ENCODE assay signal across 1 cellular context in the genomic region with DNA sequence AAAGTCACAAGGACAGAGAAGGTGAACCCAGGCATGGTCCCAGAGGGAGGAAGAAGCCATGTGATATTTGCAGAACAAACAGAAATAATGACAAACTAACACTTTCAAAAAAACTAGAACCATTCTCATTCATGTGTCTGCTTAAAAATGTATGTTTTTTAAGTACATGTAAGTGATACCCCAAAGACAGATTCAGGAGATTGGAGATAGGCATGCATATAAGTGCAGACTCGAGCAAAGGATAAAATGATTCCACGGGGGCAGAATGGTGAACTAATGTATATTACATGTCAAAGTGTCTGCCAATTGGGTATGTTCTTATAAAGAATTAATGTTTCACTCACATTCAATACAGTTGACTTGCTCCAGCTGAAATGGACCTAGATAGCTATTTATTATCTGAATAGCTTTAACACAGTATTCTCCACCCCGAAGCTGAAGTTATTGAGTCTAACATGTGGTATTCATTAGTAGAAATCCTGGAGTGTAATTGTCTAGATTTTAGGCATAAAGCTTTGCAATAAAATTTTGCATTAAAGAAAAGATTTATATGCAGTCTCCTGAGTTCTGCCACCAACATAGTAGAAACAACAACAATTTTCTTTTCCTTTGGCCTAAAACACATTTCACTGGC.
TF ChIP-seq lines count a peak whose summit lies in the region.

No MANE protein-coding gene starts in this region.

TF ChIP-seq in H1, 55 proteins besides CTCF, POLR2A, EP300 and RAD21:
- TF ChIP-seq CHD7 (IDR thresholded peaks at IDR 0.05; ENCODE audit: insufficient replicate concordance, low read length) (no peak), CTBP2 (IDR thresholded peaks at IDR 0.05; ENCODE audit: borderline replicate concordance, insufficient read depth, insufficient read length, low read length) (no peak), EZH2 (IDR thresholded peaks at IDR 0.05; ENCODE audit: low read depth, low read length, severe bottlenecking) (no peak), PHF8 (conservative IDR thresholded peaks at IDR 0.05; ENCODE audit: low read depth, low read length) (no peak), RFX5 (IDR thresholded peaks at IDR 0.05; ENCODE audit: borderline replicate concordance, low read depth, low read length) (no peak), SP1 (IDR thresholded peaks at IDR 0.05; ENCODE audit: low read depth, low read length) (no peak), MAX (IDR thresholded peaks at IDR 0.05) (no peak), GABPA (IDR thresholded peaks at IDR 0.05; ENCODE audit: borderline replicate concordance, insufficient read depth, low read length) (no peak), RXRA (IDR thresholded peaks at IDR 0.05; ENCODE audit: insufficient read depth, low read depth, low read length) (no peak), CBX8 (IDR thresholded peaks at IDR 0.05; ENCODE audit: borderline replicate concordance, low read depth, low read length) (no peak), KDM1A (IDR thresholded peaks at IDR 0.05; ENCODE audit: borderline replicate concordance, low read length) (no peak), SP2 (IDR thresholded peaks at IDR 0.05; ENCODE audit: low read length) (no peak), TBP (IDR thresholded peaks at IDR 0.05; ENCODE audit: low read depth, low read length) (no peak), NANOG (IDR thresholded peaks at IDR 0.05; ENCODE audit: insufficient read depth, low read depth, low read length, poor library complexity, severe bottlenecking) (no peak)
- TF ChIP-seq, protein P1, sequence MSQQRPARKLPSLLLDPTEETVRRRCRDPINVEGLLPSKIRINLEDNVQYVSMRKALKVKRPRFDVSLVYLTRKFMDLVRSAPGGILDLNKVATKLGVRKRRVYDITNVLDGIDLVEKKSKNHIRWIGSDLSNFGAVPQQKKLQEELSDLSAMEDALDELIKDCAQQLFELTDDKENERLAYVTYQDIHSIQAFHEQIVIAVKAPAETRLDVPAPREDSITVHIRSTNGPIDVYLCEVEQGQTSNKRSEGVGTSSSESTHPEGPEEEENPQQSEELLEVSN (IDR thresholded peaks at IDR 0.05), result no peak
- TF ChIP-seq, protein P2, sequence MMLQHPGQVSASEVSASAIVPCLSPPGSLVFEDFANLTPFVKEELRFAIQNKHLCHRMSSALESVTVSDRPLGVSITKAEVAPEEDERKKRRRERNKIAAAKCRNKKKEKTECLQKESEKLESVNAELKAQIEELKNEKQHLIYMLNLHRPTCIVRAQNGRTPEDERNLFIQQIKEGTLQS (IDR thresholded peaks at IDR 0.05; ENCODE audit: insufficient read depth, low read depth, low read length), result no peak
